In the genomic region with DNA sequence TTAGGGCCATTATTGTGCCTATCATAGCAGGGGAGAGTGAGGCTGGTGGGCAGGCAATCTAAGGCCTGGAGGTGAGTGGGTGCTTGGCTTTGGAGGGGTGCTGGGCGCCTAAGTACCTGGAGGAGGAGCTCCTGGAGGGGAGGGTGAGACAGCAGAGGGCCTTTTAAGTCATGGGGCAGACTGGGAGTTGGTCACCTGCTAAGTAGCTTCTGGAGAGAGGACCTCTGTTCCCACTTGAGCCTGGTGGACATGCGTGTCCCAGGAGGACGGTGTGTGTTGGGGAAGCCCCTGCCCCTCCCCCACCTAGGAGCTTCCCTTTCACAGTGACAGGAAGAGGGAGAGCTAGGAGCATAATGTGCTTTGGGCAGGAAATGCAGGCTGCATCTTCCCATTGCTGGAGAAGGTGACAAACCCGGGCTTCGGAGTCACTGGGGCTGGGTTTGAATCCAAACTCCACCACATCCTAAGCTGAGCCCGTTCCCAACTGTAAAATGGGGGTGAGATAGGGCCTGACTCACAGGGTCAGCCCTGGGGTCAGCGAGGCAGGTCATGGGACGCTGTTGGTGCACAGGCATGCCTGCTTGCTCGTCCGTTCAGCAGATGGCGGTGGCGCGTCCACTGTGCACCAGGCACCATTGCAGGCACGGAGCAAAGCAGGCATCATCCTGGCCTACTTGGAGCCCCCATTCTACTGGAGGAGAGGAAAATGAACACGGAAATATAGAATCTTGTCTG, we compare ENCODE assay signal across 1 cellular context.
A peak's percentile ranks its signal among the peaks of the same experiment; 100 is the strongest.
TF ChIP-seq lines count a peak whose summit lies in the region.

No MANE protein-coding gene starts in this region.

TF ChIP-seq in K562, 482 proteins besides CTCF, POLR2A, EP300 and RAD21 (continued from another document and continues in another):
- TF ChIP-seq, protein P1, sequence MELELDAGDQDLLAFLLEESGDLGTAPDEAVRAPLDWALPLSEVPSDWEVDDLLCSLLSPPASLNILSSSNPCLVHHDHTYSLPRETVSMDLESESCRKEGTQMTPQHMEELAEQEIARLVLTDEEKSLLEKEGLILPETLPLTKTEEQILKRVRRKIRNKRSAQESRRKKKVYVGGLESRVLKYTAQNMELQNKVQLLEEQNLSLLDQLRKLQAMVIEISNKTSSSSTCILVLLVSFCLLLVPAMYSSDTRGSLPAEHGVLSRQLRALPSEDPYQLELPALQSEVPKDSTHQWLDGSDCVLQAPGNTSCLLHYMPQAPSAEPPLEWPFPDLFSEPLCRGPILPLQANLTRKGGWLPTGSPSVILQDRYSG (tag; conservative IDR thresholded peaks at IDR 0.05; ENCODE audit: low read depth), result no peak
- TF ChIP-seq HNRNPK (IDR thresholded peaks at IDR 0.05; ENCODE audit: low read depth, low read length, poor library complexity, severe bottlenecking), result no peak
- TF ChIP-seq, protein P2, sequence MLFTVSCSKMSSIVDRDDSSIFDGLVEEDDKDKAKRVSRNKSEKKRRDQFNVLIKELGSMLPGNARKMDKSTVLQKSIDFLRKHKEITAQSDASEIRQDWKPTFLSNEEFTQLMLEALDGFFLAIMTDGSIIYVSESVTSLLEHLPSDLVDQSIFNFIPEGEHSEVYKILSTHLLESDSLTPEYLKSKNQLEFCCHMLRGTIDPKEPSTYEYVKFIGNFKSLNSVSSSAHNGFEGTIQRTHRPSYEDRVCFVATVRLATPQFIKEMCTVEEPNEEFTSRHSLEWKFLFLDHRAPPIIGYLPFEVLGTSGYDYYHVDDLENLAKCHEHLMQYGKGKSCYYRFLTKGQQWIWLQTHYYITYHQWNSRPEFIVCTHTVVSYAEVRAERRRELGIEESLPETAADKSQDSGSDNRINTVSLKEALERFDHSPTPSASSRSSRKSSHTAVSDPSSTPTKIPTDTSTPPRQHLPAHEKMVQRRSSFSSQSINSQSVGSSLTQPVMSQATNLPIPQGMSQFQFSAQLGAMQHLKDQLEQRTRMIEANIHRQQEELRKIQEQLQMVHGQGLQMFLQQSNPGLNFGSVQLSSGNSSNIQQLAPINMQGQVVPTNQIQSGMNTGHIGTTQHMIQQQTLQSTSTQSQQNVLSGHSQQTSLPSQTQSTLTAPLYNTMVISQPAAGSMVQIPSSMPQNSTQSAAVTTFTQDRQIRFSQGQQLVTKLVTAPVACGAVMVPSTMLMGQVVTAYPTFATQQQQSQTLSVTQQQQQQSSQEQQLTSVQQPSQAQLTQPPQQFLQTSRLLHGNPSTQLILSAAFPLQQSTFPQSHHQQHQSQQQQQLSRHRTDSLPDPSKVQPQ (CRISPR knock-in tag; IDR thresholded peaks at IDR 0.05; ENCODE audit: borderline replicate concordance), result no peak
- TF ChIP-seq, protein P3, sequence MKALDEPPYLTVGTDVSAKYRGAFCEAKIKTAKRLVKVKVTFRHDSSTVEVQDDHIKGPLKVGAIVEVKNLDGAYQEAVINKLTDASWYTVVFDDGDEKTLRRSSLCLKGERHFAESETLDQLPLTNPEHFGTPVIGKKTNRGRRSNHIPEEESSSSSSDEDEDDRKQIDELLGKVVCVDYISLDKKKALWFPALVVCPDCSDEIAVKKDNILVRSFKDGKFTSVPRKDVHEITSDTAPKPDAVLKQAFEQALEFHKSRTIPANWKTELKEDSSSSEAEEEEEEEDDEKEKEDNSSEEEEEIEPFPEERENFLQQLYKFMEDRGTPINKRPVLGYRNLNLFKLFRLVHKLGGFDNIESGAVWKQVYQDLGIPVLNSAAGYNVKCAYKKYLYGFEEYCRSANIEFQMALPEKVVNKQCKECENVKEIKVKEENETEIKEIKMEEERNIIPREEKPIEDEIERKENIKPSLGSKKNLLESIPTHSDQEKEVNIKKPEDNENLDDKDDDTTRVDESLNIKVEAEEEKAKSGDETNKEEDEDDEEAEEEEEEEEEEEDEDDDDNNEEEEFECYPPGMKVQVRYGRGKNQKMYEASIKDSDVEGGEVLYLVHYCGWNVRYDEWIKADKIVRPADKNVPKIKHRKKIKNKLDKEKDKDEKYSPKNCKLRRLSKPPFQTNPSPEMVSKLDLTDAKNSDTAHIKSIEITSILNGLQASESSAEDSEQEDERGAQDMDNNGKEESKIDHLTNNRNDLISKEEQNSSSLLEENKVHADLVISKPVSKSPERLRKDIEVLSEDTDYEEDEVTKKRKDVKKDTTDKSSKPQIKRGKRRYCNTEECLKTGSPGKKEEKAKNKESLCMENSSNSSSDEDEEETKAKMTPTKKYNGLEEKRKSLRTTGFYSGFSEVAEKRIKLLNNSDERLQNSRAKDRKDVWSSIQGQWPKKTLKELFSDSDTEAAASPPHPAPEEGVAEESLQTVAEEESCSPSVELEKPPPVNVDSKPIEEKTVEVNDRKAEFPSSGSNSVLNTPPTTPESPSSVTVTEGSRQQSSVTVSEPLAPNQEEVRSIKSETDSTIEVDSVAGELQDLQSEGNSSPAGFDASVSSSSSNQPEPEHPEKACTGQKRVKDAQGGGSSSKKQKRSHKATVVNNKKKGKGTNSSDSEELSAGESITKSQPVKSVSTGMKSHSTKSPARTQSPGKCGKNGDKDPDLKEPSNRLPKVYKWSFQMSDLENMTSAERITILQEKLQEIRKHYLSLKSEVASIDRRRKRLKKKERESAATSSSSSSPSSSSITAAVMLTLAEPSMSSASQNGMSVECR (CRISPR knock-in tag; IDR thresholded peaks at IDR 0.05), result 0 out of 2 replicates have a peak, but pooled peaks have one; percentile 48
- peak; percentile 78 for TF ChIP-seq NR2C1 (IDR thresholded peaks at IDR 0.05)
- TF ChIP-seq NR2C1 (tag; IDR thresholded peaks at IDR 0.05), result peak; percentile 90
- TF ChIP-seq ZNF431 (CRISPR knock-in tag; IDR thresholded peaks at IDR 0.05), result no peak
- no peak for TF ChIP-seq JUNB (CRISPR knock-in tag; conservative IDR thresholded peaks at IDR 0.05)
- TF ChIP-seq CTBP1 (IDR thresholded peaks at IDR 0.05; ENCODE audit: borderline replicate concordance), result no peak
- TF ChIP-seq, protein P4, sequence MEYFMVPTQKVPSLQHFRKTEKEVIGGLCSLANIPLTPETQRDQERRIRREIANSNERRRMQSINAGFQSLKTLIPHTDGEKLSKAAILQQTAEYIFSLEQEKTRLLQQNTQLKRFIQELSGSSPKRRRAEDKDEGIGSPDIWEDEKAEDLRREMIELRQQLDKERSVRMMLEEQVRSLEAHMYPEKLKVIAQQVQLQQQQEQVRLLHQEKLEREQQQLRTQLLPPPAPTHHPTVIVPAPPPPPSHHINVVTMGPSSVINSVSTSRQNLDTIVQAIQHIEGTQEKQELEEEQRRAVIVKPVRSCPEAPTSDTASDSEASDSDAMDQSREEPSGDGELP (CRISPR knock-in tag; IDR thresholded peaks at IDR 0.05; ENCODE audit: borderline replicate concordance), result peak; percentile 26; the same call in 1 of the 2 replicates
- TF ChIP-seq, protein P5, sequence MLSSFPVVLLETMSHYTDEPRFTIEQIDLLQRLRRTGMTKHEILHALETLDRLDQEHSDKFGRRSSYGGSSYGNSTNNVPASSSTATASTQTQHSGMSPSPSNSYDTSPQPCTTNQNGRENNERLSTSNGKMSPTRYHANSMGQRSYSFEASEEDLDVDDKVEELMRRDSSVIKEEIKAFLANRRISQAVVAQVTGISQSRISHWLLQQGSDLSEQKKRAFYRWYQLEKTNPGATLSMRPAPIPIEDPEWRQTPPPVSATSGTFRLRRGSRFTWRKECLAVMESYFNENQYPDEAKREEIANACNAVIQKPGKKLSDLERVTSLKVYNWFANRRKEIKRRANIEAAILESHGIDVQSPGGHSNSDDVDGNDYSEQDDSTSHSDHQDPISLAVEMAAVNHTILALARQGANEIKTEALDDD (IDR thresholded peaks at IDR 0.05), result no peak
- TF ChIP-seq, protein P6, sequence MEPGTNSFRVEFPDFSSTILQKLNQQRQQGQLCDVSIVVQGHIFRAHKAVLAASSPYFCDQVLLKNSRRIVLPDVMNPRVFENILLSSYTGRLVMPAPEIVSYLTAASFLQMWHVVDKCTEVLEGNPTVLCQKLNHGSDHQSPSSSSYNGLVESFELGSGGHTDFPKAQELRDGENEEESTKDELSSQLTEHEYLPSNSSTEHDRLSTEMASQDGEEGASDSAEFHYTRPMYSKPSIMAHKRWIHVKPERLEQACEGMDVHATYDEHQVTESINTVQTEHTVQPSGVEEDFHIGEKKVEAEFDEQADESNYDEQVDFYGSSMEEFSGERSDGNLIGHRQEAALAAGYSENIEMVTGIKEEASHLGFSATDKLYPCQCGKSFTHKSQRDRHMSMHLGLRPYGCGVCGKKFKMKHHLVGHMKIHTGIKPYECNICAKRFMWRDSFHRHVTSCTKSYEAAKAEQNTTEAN (CRISPR knock-in tag; IDR thresholded peaks at IDR 0.05), result no peak
- no peak for TF ChIP-seq ZNF707 (CRISPR knock-in tag; conservative IDR thresholded peaks at IDR 0.05)
- TF ChIP-seq, protein P7, sequence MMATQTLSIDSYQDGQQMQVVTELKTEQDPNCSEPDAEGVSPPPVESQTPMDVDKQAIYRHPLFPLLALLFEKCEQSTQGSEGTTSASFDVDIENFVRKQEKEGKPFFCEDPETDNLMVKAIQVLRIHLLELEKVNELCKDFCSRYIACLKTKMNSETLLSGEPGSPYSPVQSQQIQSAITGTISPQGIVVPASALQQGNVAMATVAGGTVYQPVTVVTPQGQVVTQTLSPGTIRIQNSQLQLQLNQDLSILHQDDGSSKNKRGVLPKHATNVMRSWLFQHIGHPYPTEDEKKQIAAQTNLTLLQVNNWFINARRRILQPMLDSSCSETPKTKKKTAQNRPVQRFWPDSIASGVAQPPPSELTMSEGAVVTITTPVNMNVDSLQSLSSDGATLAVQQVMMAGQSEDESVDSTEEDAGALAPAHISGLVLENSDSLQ (IDR thresholded peaks at IDR 0.05), result no peak
- TF ChIP-seq POLR2AphosphoS5 (IDR thresholded peaks at IDR 0.05; ENCODE audit: control insufficient read depth, insufficient read depth, low read depth, low read length), result no peak
- no peak for TF ChIP-seq ZNF140 (CRISPR knock-in tag; IDR thresholded peaks at IDR 0.05)
- no peak for TF ChIP-seq POLR3G (IDR thresholded peaks at IDR 0.05; ENCODE audit: extremely low read depth, insufficient read length, insufficient replicate concordance)
- peak; percentile 16; the same call in 1 of the 2 replicates for TF ChIP-seq TCF3 (CRISPR knock-in tag; IDR thresholded peaks at IDR 0.05)
- TF ChIP-seq ZNF311 (CRISPR knock-in tag; IDR thresholded peaks at IDR 0.05), result no peak
- no peak for TF ChIP-seq ATF1 (CRISPR knock-in tag; IDR thresholded peaks at IDR 0.05)
- TF ChIP-seq ATF1 (tag; IDR thresholded peaks at IDR 0.05), result no peak
- no peak for TF ChIP-seq FOXM1 (IDR thresholded peaks at IDR 0.05; ENCODE audit: low read depth)
- 0 out of 2 replicates have a peak, but pooled peaks have one; percentile 43 for TF ChIP-seq FOXM1 (CRISPR knock-in tag; IDR thresholded peaks at IDR 0.05; ENCODE audit: low read depth)
- TF ChIP-seq CHD2 (IDR thresholded peaks at IDR 0.05; ENCODE audit: low read depth, low read length), result 0 out of 2 replicates have a peak, but pooled peaks have one; percentile 24
- peak; percentile 54; the same call in 1 of the 2 replicates for TF ChIP-seq ZBTB7A (IDR thresholded peaks at IDR 0.05; ENCODE audit: borderline replicate concordance, control insufficient read depth, low read depth, low read length)
- TF ChIP-seq CXXC5 (CRISPR knock-in tag; IDR thresholded peaks at IDR 0.05), result peak; percentile 30; the same call in 1 of the 2 replicates
- no peak for TF ChIP-seq KLF6 (CRISPR knock-in tag; IDR thresholded peaks at IDR 0.05; ENCODE audit: borderline replicate concordance)
- TF ChIP-seq, protein P8, sequence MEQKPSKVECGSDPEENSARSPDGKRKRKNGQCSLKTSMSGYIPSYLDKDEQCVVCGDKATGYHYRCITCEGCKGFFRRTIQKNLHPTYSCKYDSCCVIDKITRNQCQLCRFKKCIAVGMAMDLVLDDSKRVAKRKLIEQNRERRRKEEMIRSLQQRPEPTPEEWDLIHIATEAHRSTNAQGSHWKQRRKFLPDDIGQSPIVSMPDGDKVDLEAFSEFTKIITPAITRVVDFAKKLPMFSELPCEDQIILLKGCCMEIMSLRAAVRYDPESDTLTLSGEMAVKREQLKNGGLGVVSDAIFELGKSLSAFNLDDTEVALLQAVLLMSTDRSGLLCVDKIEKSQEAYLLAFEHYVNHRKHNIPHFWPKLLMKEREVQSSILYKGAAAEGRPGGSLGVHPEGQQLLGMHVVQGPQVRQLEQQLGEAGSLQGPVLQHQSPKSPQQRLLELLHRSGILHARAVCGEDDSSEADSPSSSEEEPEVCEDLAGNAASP (IDR thresholded peaks at IDR 0.05), result no peak
- TF ChIP-seq, protein P9, sequence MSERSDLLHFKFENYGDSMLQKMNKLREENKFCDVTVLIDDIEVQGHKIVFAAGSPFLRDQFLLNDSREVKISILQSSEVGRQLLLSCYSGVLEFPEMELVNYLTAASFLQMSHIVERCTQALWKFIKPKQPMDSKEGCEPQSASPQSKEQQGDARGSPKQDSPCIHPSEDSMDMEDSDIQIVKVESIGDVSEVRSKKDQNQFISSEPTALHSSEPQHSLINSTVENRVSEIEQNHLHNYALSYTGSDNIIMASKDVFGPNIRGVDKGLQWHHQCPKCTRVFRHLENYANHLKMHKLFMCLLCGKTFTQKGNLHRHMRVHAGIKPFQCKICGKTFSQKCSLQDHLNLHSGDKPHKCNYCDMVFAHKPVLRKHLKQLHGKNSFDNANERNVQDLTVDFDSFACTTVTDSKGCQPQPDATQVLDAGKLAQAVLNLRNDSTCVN (CRISPR knock-in tag; IDR thresholded peaks at IDR 0.05), result no peak
- peak in 1 of 2 experiments; percentile 35; a peak in 1 of 4 replicates for TF ChIP-seq ARNT (IDR thresholded peaks at IDR 0.05)
- 0 out of 2 replicates have a peak, but pooled peaks have one; percentile 28 for TF ChIP-seq GABPB1 (CRISPR knock-in tag; IDR thresholded peaks at IDR 0.05)
- TF ChIP-seq, protein P10, sequence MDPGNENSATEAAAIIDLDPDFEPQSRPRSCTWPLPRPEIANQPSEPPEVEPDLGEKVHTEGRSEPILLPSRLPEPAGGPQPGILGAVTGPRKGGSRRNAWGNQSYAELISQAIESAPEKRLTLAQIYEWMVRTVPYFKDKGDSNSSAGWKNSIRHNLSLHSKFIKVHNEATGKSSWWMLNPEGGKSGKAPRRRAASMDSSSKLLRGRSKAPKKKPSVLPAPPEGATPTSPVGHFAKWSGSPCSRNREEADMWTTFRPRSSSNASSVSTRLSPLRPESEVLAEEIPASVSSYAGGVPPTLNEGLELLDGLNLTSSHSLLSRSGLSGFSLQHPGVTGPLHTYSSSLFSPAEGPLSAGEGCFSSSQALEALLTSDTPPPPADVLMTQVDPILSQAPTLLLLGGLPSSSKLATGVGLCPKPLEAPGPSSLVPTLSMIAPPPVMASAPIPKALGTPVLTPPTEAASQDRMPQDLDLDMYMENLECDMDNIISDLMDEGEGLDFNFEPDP (CRISPR knock-in tag; IDR thresholded peaks at IDR 0.05), result no peak
- peak; percentile 53; the same call in 1 of the 2 replicates for TF ChIP-seq ETV5 (CRISPR knock-in tag; IDR thresholded peaks at IDR 0.05; ENCODE audit: low read depth)
- peak; percentile 21 to 24; a peak in 1 of 4 replicates for TF ChIP-seq NRF1 (conservative IDR thresholded peaks at IDR 0.05 in 1 of 2, IDR thresholded peaks at IDR 0.05 in 1 of 2)
- no peak for TF ChIP-seq ZNF766 (CRISPR knock-in tag; conservative IDR thresholded peaks at IDR 0.05)
